In genomic region chr15:45790325-45790943, GRCh38 we compare ENCODE assay signal across 9 cellular contexts.
DNase-seq lines count a peak whose midpoint lies in the region; ATAC-seq and TF ChIP-seq lines count a peak whose summit lies in the region.
"Had no signal": no experiment of that assay in that cellular context is flagged by ENCODE, and none has a peak within 500 bp of the region (broad histone marks: within the 10 kb centered on the region; RNA-seq: fewer than 3 reads in every experiment).

No MANE protein-coding gene starts in this region.

- WGBS in mesenchymal stem cell = 59% methylated on average over 4 of the region's 4 CpGs

- H2BK5ac ChIP-seq in mesenchymal stem cell (ENCODE audit: low read depth, low read length, poor library complexity, severe bottlenecking) = no peak overlapping the region

- H3K4me1 ChIP-seq in breast epithelium (no peaks in the 10 kb centered on the region), mesenchymal stem cell (ENCODE audit: control insufficient read depth, insufficient read depth, low read depth, low read length) (no peaks in the 10 kb centered on the region)

- peak; percentile 29 for DNase-seq in EH (ENCODE audit: low read depth)
- peak; percentile 53 for DNase-seq in H7
- DNase-seq in NCI-H526 (lab: John Stamatoyannopoulos, UW) = peak; percentile 1 to 64
- DNase-seq in breast epithelium (ENCODE audit: low spot score in 2 of 2) = no peak
- peak; percentile 34 for DNase-seq in mesenchymal stem cell

- no peak overlapping the region for H2AK5ac ChIP-seq in mesenchymal stem cell (ENCODE audit: low read length, severe bottlenecking)

- ATAC-seq in HG03460 (IDR thresholded peaks at IDR 0.05; ENCODE audit: unreplicated experiment) = no peak
- no peak for ATAC-seq in HG02981 (IDR thresholded peaks at IDR 0.05; ENCODE audit: unreplicated experiment)
- ATAC-seq in HG03469 (IDR thresholded peaks at IDR 0.05; ENCODE audit: unreplicated experiment) = no peak

- no peak overlapping the region for H2BK120ac ChIP-seq in mesenchymal stem cell (ENCODE audit: low read depth, low read length)

- H3K4me3 ChIP-seq in H7 (ENCODE audit: insufficient read depth, low read depth, low read length) (no peak overlapping the region), breast epithelium (no peak overlapping the region), mesenchymal stem cell (ENCODE audit: insufficient read depth in 1 of 2, low read depth in 1 of 2, low read length in 2 of 2) (no peak overlapping the region)
- H3K4me3 ChIP-seq: SK-N-MC had no signal

- H3K27ac ChIP-seq in breast epithelium (no peak overlapping the region), mesenchymal stem cell (ENCODE audit: low read length, poor library complexity, severe bottlenecking) (no peak overlapping the region)
- H3K27ac ChIP-seq: SK-N-MC had no signal

- H3K9me3 ChIP-seq in breast epithelium (no peaks in the 10 kb centered on the region), mesenchymal stem cell (ENCODE audit: control insufficient read depth, low read length) (no peaks in the 10 kb centered on the region)

- no peak overlapping the region for H3K9ac ChIP-seq in mesenchymal stem cell (ENCODE audit: low read length)

- no peaks in the 10 kb centered on the region for H3K79me1 ChIP-seq in mesenchymal stem cell (replicated peaks; ENCODE audit: low read length, poor library complexity, severe bottlenecking)

- H2BK12ac ChIP-seq in mesenchymal stem cell (ENCODE audit: low read length in 2 of 2) = no peak overlapping the region

- no peak overlapping the region for H3K14ac ChIP-seq in mesenchymal stem cell (ENCODE audit: low read length in 2 of 2)

- no peak overlapping the region for H4K8ac ChIP-seq in mesenchymal stem cell (ENCODE audit: low read length)

- no peak overlapping the region for H2BK15ac ChIP-seq in mesenchymal stem cell (ENCODE audit: low read depth, poor library complexity, severe bottlenecking)

- TF ChIP-seq CTCF in breast epithelium (IDR thresholded peaks at IDR 0.05) = peak; percentile 16 to 38 (median 22)

- H3K23ac ChIP-seq in mesenchymal stem cell (ENCODE audit: low read length in 2 of 2) = no peak overlapping the region

- H2AFZ ChIP-seq in mesenchymal stem cell (ENCODE audit: low read depth, low read length) = no peak overlapping the region

- no peak overlapping the region for H3K4ac ChIP-seq in mesenchymal stem cell (ENCODE audit: low read depth in 1 of 2, low read length in 2 of 2)

- no peaks in the 10 kb centered on the region for H3K27me3 ChIP-seq in H7 (ENCODE audit: control insufficient read depth, insufficient read depth, low read length)
- peaks cover 0 to 4% of the 10 kb centered on the region in 2 donors for H3K27me3 ChIP-seq in breast epithelium
- H3K27me3 ChIP-seq in mesenchymal stem cell (ENCODE audit: control insufficient read depth in 1 of 2, insufficient read depth in 1 of 2, low read length in 2 of 2) = peaks cover 21 to 31% of the 10 kb centered on the region in 2 experiments

- H3K4me2 ChIP-seq in mesenchymal stem cell (ENCODE audit: low read length, poor library complexity, severe bottlenecking) = no peak overlapping the region

- TF ChIP-seq POLR2A in breast epithelium (IDR thresholded peaks at IDR 0.05) = no peak

- H3K36me3 ChIP-seq in H7 (replicated peaks; ENCODE audit: control insufficient read depth, insufficient read depth, low read length) (no peaks in the 10 kb centered on the region), breast epithelium (no peaks in the 10 kb centered on the region), mesenchymal stem cell (ENCODE audit: control insufficient read depth in 1 of 2, insufficient read depth in 2 of 2, low read depth in 1 of 2, low read length in 2 of 2) (no peaks in the 10 kb centered on the region)

- intact Hi-C loops in breast epithelium (cut with DNase I; ENCODE audit: low total_unique reads) = no loop called here

- H4K91ac ChIP-seq in mesenchymal stem cell (ENCODE audit: low read length) = no peak overlapping the region

- no peak overlapping the region for H3K18ac ChIP-seq in mesenchymal stem cell (ENCODE audit: low read depth in 1 of 2, low read length in 2 of 2)

Comparison
In these comparisons a context has a peak if more than half of its experiments do, and no peak if none do; other contexts are left out.
1. DNase-seq: peak in EH (single experiment), H7 (single experiment), NCI-H526 (2 of 2) and mesenchymal stem cell (single experiment); none in breast epithelium (0 of 2).